Comparison of ENCODE assay signal across 11 cellular contexts in the genomic region with DNA sequence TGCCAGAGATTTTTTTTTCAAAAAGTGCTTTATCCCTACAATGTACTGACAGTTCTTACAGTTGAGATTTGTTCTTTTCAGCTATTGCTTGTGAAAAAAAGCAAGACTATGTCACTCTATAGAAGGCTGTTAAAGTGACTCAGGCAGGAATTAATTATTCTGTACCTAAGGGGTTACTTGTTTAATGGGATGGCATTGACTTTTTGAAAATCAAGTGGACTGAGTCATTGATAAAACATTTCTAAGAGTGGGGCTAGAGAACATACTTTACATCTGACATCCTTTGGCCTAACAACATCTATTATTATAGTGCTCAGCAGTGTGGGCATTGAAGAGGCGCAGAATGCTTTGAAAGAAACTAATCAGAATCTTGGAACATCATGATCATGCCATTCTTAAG. TPM values are rescaled to one million over a fixed set of nuclear protein-coding genes. Genes with fewer than 3 reads are reported as not detected.
A peak's percentile ranks its signal among the peaks of the same experiment; 100 is the strongest.
DNase-seq lines count a peak whose midpoint lies in the region; ATAC-seq and TF ChIP-seq lines count a peak whose summit lies in the region.
"Had no signal": no experiment of that assay in that cellular context is flagged by ENCODE, and none has a peak within 500 bp of the region (broad histone marks: within the 10 kb centered on the region; RNA-seq: fewer than 3 reads in every experiment).

No MANE protein-coding gene starts in this region.

- H3K27ac ChIP-seq in naive thymus-derived CD4-positive, alpha-beta T cell (ENCODE audit: low read depth, low read length) = no peak overlapping the region
- H3K27ac ChIP-seq in psoas muscle = no peak overlapping the region
- H3K27ac ChIP-seq: neutrophil had no signal

- intact Hi-C loops in naive thymus-derived CD4-positive, alpha-beta T cell (cut with micrococcal nuclease) = no loop called here
- intact Hi-C loops in psoas muscle (cut with DNase I) = no loop called here

- no peaks in the 10 kb centered on the region for H3K4me1 ChIP-seq in naive thymus-derived CD4-positive, alpha-beta T cell (ENCODE audit: control insufficient read depth in 2 of 2, insufficient read depth in 2 of 2, low read length in 2 of 2)
- no peaks in the 10 kb centered on the region for H3K4me1 ChIP-seq in psoas muscle

- H3K4me3 ChIP-seq in BJ (ENCODE audit: low read depth, low read length) (no peak overlapping the region), psoas muscle (no peak overlapping the region)
- no peak overlapping the region for H3K4me3 ChIP-seq in naive thymus-derived CD4-positive, alpha-beta T cell (ENCODE audit: low read length)

- ATAC-seq in naive thymus-derived CD4-positive, alpha-beta T cell = no peak
- ATAC-seq in psoas muscle = no peak
- ATAC-seq: left colon; stimulated activated memory B cell treated with anti-CD40 and anti-IgM and Interleukin-4, amounts not matched to agents 10 μg/mL and 1 μg/mL and 100 μg/mL, for 72 hours had no signal

- H3K4me3 Mint-ChIP-seq in naive thymus-derived CD4-positive, alpha-beta T cell = no peak overlapping the region
- H3K4me3 Mint-ChIP-seq: stimulated activated memory B cell treated with anti-CD40 and anti-IgM and Interleukin-4, amounts not matched to agents 10 μg/mL and 1 μg/mL and 100 μg/mL, for 72 hours had no signal

- WGBS in psoas muscle, 3 donors = 97 to 100% (median 99%) methylated on average over 1 of the region's 1 CpG

- CTCF ChIA-PET in BJ (lab: Yijun Ruan, JAX) = no interaction called here
- CTCF ChIA-PET in naive thymus-derived CD4-positive, alpha-beta T cell (lab: Charles Lee) = no interaction called here

- peak overlapping the region in 5 of 9 donors; percentile 1 to 23 (median 15) for H3K27ac Mint-ChIP-seq in naive thymus-derived CD4-positive, alpha-beta T cell

- no peaks in the 10 kb centered on the region for H3K9me3 ChIP-seq in naive thymus-derived CD4-positive, alpha-beta T cell (ENCODE audit: control insufficient read depth in 2 of 3, low read length in 3 of 3)
- no peaks in the 10 kb centered on the region for H3K9me3 ChIP-seq in psoas muscle
- H3K9me3 ChIP-seq: neutrophil had no signal

- H3K27me3 Mint-ChIP-seq in naive thymus-derived CD4-positive, alpha-beta T cell = no peaks in the 10 kb centered on the region
- H3K27me3 Mint-ChIP-seq: stimulated activated memory B cell treated with anti-CD40 and anti-IgM and Interleukin-4, amounts not matched to agents 10 μg/mL and 1 μg/mL and 100 μg/mL, for 72 hours had no signal

- DNase-seq in BJ (ENCODE audit: low read depth) (peak; percentile 27), M059J (ENCODE audit: low read depth) (peak; percentile 77), dedifferentiated amniotic fluid mesenchymal stem cell (ENCODE audit: extremely low spot score) (peak; percentile 17), GOT3 (lab: John Stamatoyannopoulos, UW) (no peak), 8988T (no peak), occipital lobe (lab: John Stamatoyannopoulos, UW) (no peak), psoas muscle (no peak)
- no peak for DNase-seq in naive thymus-derived CD4-positive, alpha-beta T cell
- DNase-seq: left colon had no signal

- TF ChIP-seq CTCF in BJ (IDR thresholded peaks at IDR 0.05; ENCODE audit: insufficient read depth, low read depth, low read length) (no peak), psoas muscle (IDR thresholded peaks at IDR 0.05) (no peak)

- POLR2A ChIA-PET in BJ (lab: Charles Lee) = no interaction called here
- POLR2A ChIA-PET in naive thymus-derived CD4-positive, alpha-beta T cell (lab: Charles Lee) = no interaction called here

- peaks cover 0 to 5% (median 0%) of the 10 kb centered on the region in 7 donors for H3K4me1 Mint-ChIP-seq in naive thymus-derived CD4-positive, alpha-beta T cell

- peaks cover 7% of the 10 kb centered on the region; the same call in 1 of the 2 replicates for H3K36me3 ChIP-seq in BJ (ENCODE audit: control insufficient read depth, insufficient read depth, low read length)
- H3K36me3 ChIP-seq in naive thymus-derived CD4-positive, alpha-beta T cell (ENCODE audit: control insufficient read depth in 2 of 3, insufficient read depth in 3 of 3, low read length in 3 of 3) = peaks cover 0 to 48% (median 7%) of the 10 kb centered on the region in 3 experiments
- peaks cover 19 to 96% of the 10 kb centered on the region in 2 donors for H3K36me3 ChIP-seq in psoas muscle (ENCODE audit: insufficient read depth in 1 of 2, low read depth in 1 of 2)

- H3K27me3 ChIP-seq in BJ (ENCODE audit: control insufficient read depth, insufficient read depth, low read length) (no peaks in the 10 kb centered on the region), psoas muscle (ENCODE audit: insufficient read depth in 3 of 3, low read length in 2 of 3) (no peaks in the 10 kb centered on the region)
- H3K27me3 ChIP-seq in naive thymus-derived CD4-positive, alpha-beta T cell (ENCODE audit: control insufficient read depth in 2 of 2, insufficient read depth in 2 of 2, low read length in 2 of 2) = no peaks in the 10 kb centered on the region
- H3K27me3 ChIP-seq: neutrophil had no signal

- peaks cover 5 to 43% (median 16%) of the 10 kb centered on the region in 5 donors for H3K36me3 Mint-ChIP-seq in naive thymus-derived CD4-positive, alpha-beta T cell

- H3K9me3 Mint-ChIP-seq in naive thymus-derived CD4-positive, alpha-beta T cell = no peaks in the 10 kb centered on the region
- H3K9me3 Mint-ChIP-seq: stimulated activated memory B cell treated with anti-CD40 and anti-IgM and Interleukin-4, amounts not matched to agents 10 μg/mL and 1 μg/mL and 100 μg/mL, for 72 hours had no signal

RNA-seq across cellular contexts. Expression of gene INTS14, which starts 34.3 kb away (rescaled TPM):
- polyA plus RNA-seq in BJ (2011; rRNA removed) (37.3 and 53.3 TPM in 2 replicates), psoas muscle (10 to 100 TPM in 2 of 3 donors, 1 to 10 TPM in 1; 8.7 to 20.2 (median 16.1) TPM)
- 22.6 and 28.2 TPM in 2 replicates for polyA minus RNA-seq in BJ (2011; rRNA and poly(A)+ RNA removed)
- total RNA-seq in M059J (2014; rRNA removed; shearing (Covaris generic)) = 35.9 and 55.3 TPM in 2 replicates
- total RNA-seq in naive thymus-derived CD4-positive, alpha-beta T cell = 10 to 100 TPM; 19.1 to 38.3 (median 35.9) TPM
- polyA plus RNA-seq in naive thymus-derived CD4-positive, alpha-beta T cell = 10 to 100 TPM; 16.0 to 35.0 TPM
- total RNA-seq in occipital lobe (26.7 TPM), psoas muscle (10 to 100 TPM in 3 of 4 donors, 1 to 10 TPM in 1; 10.0 to 17.0 (median 13.9) TPM)

RNA-seq across cellular contexts. Expression of gene SLC24A1, which starts 45.1 kb away (rescaled TPM):
- polyA plus RNA-seq in BJ (2011; rRNA removed) (7.0 and 8.9 TPM in 2 replicates), psoas muscle (under 1 TPM; 0.20 to 0.74 (median 0.73) TPM)
- polyA minus RNA-seq in BJ (2011; rRNA and poly(A)+ RNA removed) = 7.7 and 15.2 TPM in 2 replicates
- total RNA-seq in M059J (2014; rRNA removed; shearing (Covaris generic)) = 2.1 and 2.9 TPM in 2 replicates
- 1 to 10 TPM; 4.1 to 5.6 (median 5.2) TPM for total RNA-seq in naive thymus-derived CD4-positive, alpha-beta T cell
- 1 to 10 TPM; 1.9 to 3.6 TPM for polyA plus RNA-seq in naive thymus-derived CD4-positive, alpha-beta T cell
- total RNA-seq in occipital lobe (1.4 TPM), psoas muscle (1 to 10 TPM in 3 of 4 donors, under 1 TPM in 1; 0.55 to 2.2 (median 1.3) TPM)

RNA-seq across cellular contexts. Expression of gene HACD3, which starts 46.4 kb away (rescaled TPM):
- polyA plus RNA-seq in BJ (2011; rRNA removed) (40.9 and 56.0 TPM in 2 replicates), psoas muscle (1 to 10 TPM; 3.7 to 8.8 (median 8.8) TPM)
- 19.6 and 23.3 TPM in 2 replicates for polyA minus RNA-seq in BJ (2011; rRNA and poly(A)+ RNA removed)
- total RNA-seq in M059J (2014; rRNA removed; shearing (Covaris generic)) = 104 and 120 TPM in 2 replicates
- 10 to 100 TPM; 18.3 to 30.0 (median 23.9) TPM for total RNA-seq in naive thymus-derived CD4-positive, alpha-beta T cell
- polyA plus RNA-seq in naive thymus-derived CD4-positive, alpha-beta T cell = 10 to 100 TPM; 29.6 to 34.4 TPM
- total RNA-seq in occipital lobe (117 TPM), psoas muscle (1 to 10 TPM; 5.0 to 8.7 (median 6.1) TPM)

RNA-seq across cellular contexts. Expression of gene DPP8, which starts 59.2 kb away (rescaled TPM):
- polyA plus RNA-seq in BJ (2011; rRNA removed) = 21.6 and 29.0 TPM in 2 replicates
- 23.3 and 25.4 TPM in 2 replicates for polyA minus RNA-seq in BJ (2011; rRNA and poly(A)+ RNA removed)
- total RNA-seq in M059J (2014; rRNA removed; shearing (Covaris generic)) = 16.4 and 29.2 TPM in 2 replicates
- 10 to 100 TPM; 38.4 to 54.6 (median 40.8) TPM for total RNA-seq in naive thymus-derived CD4-positive, alpha-beta T cell
- 10 to 100 TPM; 40.2 to 48.3 TPM for polyA plus RNA-seq in naive thymus-derived CD4-positive, alpha-beta T cell
- total RNA-seq in occipital lobe = 83.8 TPM
- 10 to 100 TPM; 29.7 to 39.6 (median 34.3) TPM for total RNA-seq in psoas muscle
- 10 to 100 TPM in 1 of 3 donors, 1 to 10 TPM in 2; 9.1 to 38.0 (median 9.6) TPM for polyA plus RNA-seq in psoas muscle

Comparison
In these comparisons a context has a peak if more than half of its experiments do, and no peak if none do; other contexts are left out.
1. DNase-seq: peak in BJ (single experiment), M059J (single experiment) and dedifferentiated amniotic fluid mesenchymal stem cell (single experiment); none in naive thymus-derived CD4-positive, alpha-beta T cell (0 of 9), GOT3 (single experiment), 8988T (single experiment), occipital lobe (single experiment) and psoas muscle (0 of 2).